ENCODE assay signal across 17 cellular contexts in the genomic region with DNA sequence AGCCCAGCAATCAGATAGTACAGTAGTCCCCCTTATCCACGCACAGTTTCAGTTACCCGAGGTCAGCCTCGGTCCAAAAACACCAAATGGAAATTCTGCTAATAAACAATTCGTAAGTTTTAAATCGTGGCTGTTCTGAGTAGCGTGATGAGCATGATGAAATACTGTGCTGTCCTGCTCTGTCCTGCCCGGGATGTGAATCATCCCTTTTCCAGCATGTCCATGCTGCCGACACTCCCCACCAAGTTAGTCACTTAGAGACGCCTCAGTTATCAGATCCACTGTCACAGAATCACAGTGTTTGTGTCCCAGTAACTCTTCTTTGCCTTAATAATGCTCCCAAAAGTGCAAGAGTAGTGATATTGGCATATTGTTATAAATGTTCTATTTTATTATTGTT.
A peak's percentile ranks its signal among the peaks of the same experiment; 100 is the strongest.
DNase-seq lines count a peak whose midpoint lies in the region; ATAC-seq and TF ChIP-seq lines count a peak whose summit lies in the region.
"Had no signal": no experiment of that assay in that cellular context is flagged by ENCODE, and none has a peak within 500 bp of the region (broad histone marks: within the 10 kb centered on the region; RNA-seq: fewer than 3 reads in every experiment).

No MANE protein-coding gene starts in this region.

- no peak for TF ChIP-seq RAD21 in SK-N-SH (IDR thresholded peaks at IDR 0.05; ENCODE audit: low read length)

- H3K27me3 ChIP-seq in SK-N-SH (ENCODE audit: insufficient read depth), result no peaks in the 10 kb centered on the region
- H3K27me3 ChIP-seq in aorta (ENCODE audit: control insufficient read depth in 1 of 2, insufficient read depth in 2 of 2, low read length in 1 of 2), result no peaks in the 10 kb centered on the region
- no peaks in the 10 kb centered on the region for H3K27me3 ChIP-seq in ascending aorta
- H3K27me3 ChIP-seq: left lung had no signal

- no peaks in the 10 kb centered on the region for H3K27me3 Mint-ChIP-seq in activated naive CD4-positive, alpha-beta T cell treated with anti-CD3 and anti-CD28 coated beads for 36 hours (ENCODE audit: low read depth)
- no peaks in the 10 kb centered on the region for H3K27me3 Mint-ChIP-seq in type B pancreatic cell

- peak overlapping the region; percentile 19; the same call in 1 of the 2 replicates for H3K9ac ChIP-seq in SK-N-SH

- peak in 1 of 2 experiments; percentile 8; a peak in 1 of 4 replicates for TF ChIP-seq EP300 in SK-N-SH (IDR thresholded peaks at IDR 0.05; ENCODE audit: borderline replicate concordance in 1 of 2, low read depth in 1 of 2, low read length in 1 of 2)

- H3K4me3 Mint-ChIP-seq in activated naive CD4-positive, alpha-beta T cell treated with anti-CD3 and anti-CD28 coated beads for 36 hours, result no peak overlapping the region
- no peak overlapping the region for H3K4me3 Mint-ChIP-seq in type B pancreatic cell
- H3K4me3 Mint-ChIP-seq: natural killer cell had no signal

- H3K9me3 ChIP-seq in SK-N-SH (no peaks in the 10 kb centered on the region), aorta (ENCODE audit: control insufficient read depth, low read length) (no peaks in the 10 kb centered on the region), ascending aorta (no peaks in the 10 kb centered on the region)
- H3K9me3 ChIP-seq: Caco-2, left lung had no signal

- POLR2A ChIA-PET in SK-N-SH (lab: Yijun Ruan, JAX), result no interaction called here

- H2AFZ ChIP-seq in SK-N-SH (ENCODE audit: low read depth), result no peak overlapping the region

- H3K4me2 ChIP-seq in SK-N-SH, result peak overlapping the region; percentile 60

- H3K36me3 ChIP-seq in SK-N-SH (replicated peaks in 1 of 2; ENCODE audit: control insufficient read depth in 1 of 2, insufficient read depth in 2 of 2, low read length in 1 of 2) (no peaks in the 10 kb centered on the region), aorta (ENCODE audit: control insufficient read depth in 1 of 2, insufficient read depth in 2 of 2, low read length in 1 of 2) (no peaks in the 10 kb centered on the region), ascending aorta (no peaks in the 10 kb centered on the region)
- H3K36me3 ChIP-seq: left lung had no signal

- CTCF ChIA-PET in activated naive CD4-positive, alpha-beta T cell treated with anti-CD3 and anti-CD28 coated beads for 36 hours (lab: Charles Lee), result no interaction called here
- CTCF ChIA-PET in SK-N-SH (lab: Yijun Ruan, JAX), result interaction anchor here (1.7 kb wide), 1 partner anchor 28 kb away, joined by 4 read pairs; no protein-coding TSS in a partner anchor

- intact Hi-C loops in activated naive CD4-positive, alpha-beta T cell treated with anti-CD3 and anti-CD28 coated beads for 36 hours (cut with micrococcal nuclease), result loop anchor here (5.0 kb wide), 1 partner anchor 62 kb away; a partner anchor contains a TSS
- intact Hi-C loops in aorta (cut with DNase I), result no loop called here
- intact Hi-C loops in ascending aorta (cut with DNase I), result no loop called here

- H3K9me2 ChIP-seq in SK-N-SH, result no peaks in the 10 kb centered on the region

- no peak for ATAC-seq in activated naive CD4-positive, alpha-beta T cell treated with anti-CD3 and anti-CD28 coated beads, Interleukin-2, amount 50 U/mL, for 72 hours
- ATAC-seq in aorta (ENCODE audit: low FRiP score), result no peak
- ATAC-seq: left lung, right cardiac atrium had no signal

- H3K4me3 ChIP-seq in SK-N-SH (ENCODE audit: low read depth in 2 of 2, low read length in 1 of 2) (no peak overlapping the region; a peak in 1 of 4 replicates), fibroblast of the aortic adventitia (ENCODE audit: low read depth, low read length) (no peak overlapping the region), aorta (ENCODE audit: low read length in 2 of 2) (no peak overlapping the region), ascending aorta (no peak overlapping the region)
- H3K4me3 ChIP-seq: left lung had no signal

- no peaks in the 10 kb centered on the region for H3K36me3 Mint-ChIP-seq in activated naive CD4-positive, alpha-beta T cell treated with anti-CD3 and anti-CD28 coated beads for 36 hours (ENCODE audit: low read depth)
- H3K36me3 Mint-ChIP-seq in activated naive CD4-positive, alpha-beta T cell treated with anti-CD3 and anti-CD28 coated beads, Interleukin-2, amount 50 U/mL, for 72 hours, result no peaks in the 10 kb centered on the region
- no peaks in the 10 kb centered on the region for H3K36me3 Mint-ChIP-seq in type B pancreatic cell
- H3K36me3 Mint-ChIP-seq: natural killer cell had no signal

- no peaks in the 10 kb centered on the region for H4K20me1 ChIP-seq in SK-N-SH (ENCODE audit: insufficient read depth)

- no peak for DNase-seq in activated naive CD4-positive, alpha-beta T cell treated with anti-CD3 and anti-CD28 coated beads for 36 hours
- no peak for DNase-seq in activated naive CD4-positive, alpha-beta T cell treated with anti-CD3 and anti-CD28 coated beads, Interleukin-2, amount 50 U/mL, for 72 hours (ENCODE audit: low spot score in 2 of 2)
- DNase-seq in SK-N-SH (no peak), fibroblast of the aortic adventitia (ENCODE audit: low read depth) (peak; percentile 33), type B pancreatic cell (ENCODE audit: extremely low spot score, unreplicated experiment) (no peak), NK-92 (lab: John Stamatoyannopoulos, UW; ENCODE audit: unreplicated experiment) (no peak), aorta (no peak), ascending aorta (ENCODE audit: low spot score in 2 of 2) (no peak)
- DNase-seq: activated CD4-positive, alpha-beta T cell treated with anti-CD3 and anti-CD28 coated beads for 1 hour; activated T-cell treated with anti-CD3 and anti-CD28 coated beads for 4 hours; left lung; MV-4-11; natural killer cell; NCI-H2227 treated with DMSO at 0.1 percent for 48 hours; right cardiac atrium had no signal

- peak overlapping the region; percentile 12 for H3K27ac Mint-ChIP-seq in activated naive CD4-positive, alpha-beta T cell treated with anti-CD3 and anti-CD28 coated beads for 36 hours
- H3K27ac Mint-ChIP-seq in activated naive CD4-positive, alpha-beta T cell treated with anti-CD3 and anti-CD28 coated beads, Interleukin-2, amount 50 U/mL, for 72 hours, result no peak overlapping the region
- peak overlapping the region; percentile 34 for H3K27ac Mint-ChIP-seq in type B pancreatic cell
- H3K27ac Mint-ChIP-seq: natural killer cell had no signal

- WGBS in SK-N-SH (ENCODE audit: low lambda C conversion rate), result 33% methylated on average over 9 of the region's 9 CpGs
- WGBS in aorta, 2 donors, result 80 to 83% methylated on average over 9 of the region's 9 CpGs

- TF ChIP-seq CTCF in SK-N-SH (IDR thresholded peaks at IDR 0.05), result no peak
- TF ChIP-seq CTCF in fibroblast of the aortic adventitia (IDR thresholded peaks at IDR 0.05; ENCODE audit: insufficient read depth, low read length), result no peak
- no peak for TF ChIP-seq CTCF in type B pancreatic cell (conservative IDR thresholded peaks at IDR 0.05)
- no peak for TF ChIP-seq CTCF in ascending aorta (IDR thresholded peaks at IDR 0.05)

- H3K9me3 Mint-ChIP-seq in activated naive CD4-positive, alpha-beta T cell treated with anti-CD3 and anti-CD28 coated beads for 36 hours, result no peaks in the 10 kb centered on the region
- H3K9me3 Mint-ChIP-seq in activated naive CD4-positive, alpha-beta T cell treated with anti-CD3 and anti-CD28 coated beads, Interleukin-2, amount 50 U/mL, for 72 hours, result no peaks in the 10 kb centered on the region
- no peaks in the 10 kb centered on the region for H3K9me3 Mint-ChIP-seq in type B pancreatic cell
- H3K9me3 Mint-ChIP-seq: natural killer cell had no signal

- H3K79me2 ChIP-seq in SK-N-SH (ENCODE audit: insufficient read depth), result no peaks in the 10 kb centered on the region

- no peaks in the 10 kb centered on the region for H3K4me1 Mint-ChIP-seq in activated naive CD4-positive, alpha-beta T cell treated with anti-CD3 and anti-CD28 coated beads for 36 hours (ENCODE audit: low read depth)
- H3K4me1 Mint-ChIP-seq in type B pancreatic cell (ENCODE audit: unreplicated experiment), result no peaks in the 10 kb centered on the region

- no peaks in the 10 kb centered on the region for H3K4me1 ChIP-seq in SK-N-SH (ENCODE audit: control insufficient read depth in 1 of 2, insufficient read depth in 2 of 2, low read depth in 1 of 2, low read length in 1 of 2)
- H3K4me1 ChIP-seq in aorta (ENCODE audit: control insufficient read depth in 1 of 2, insufficient read depth in 2 of 2, low read length in 2 of 2), result no peaks in the 10 kb centered on the region
- peaks cover 0 to 6% of the 10 kb centered on the region in 2 donors for H3K4me1 ChIP-seq in ascending aorta
- H3K4me1 ChIP-seq: Caco-2, left lung had no signal

- H3K27ac ChIP-seq in SK-N-SH (ENCODE audit: low read depth in 2 of 2, low read length in 1 of 2), result peak overlapping the region in 1 of 2 experiments; percentile 59; a peak in 2 of 4 replicates
- H3K27ac ChIP-seq in aorta (ENCODE audit: low read depth in 1 of 2, low read length in 2 of 2), result no peak overlapping the region
- no peak overlapping the region for H3K27ac ChIP-seq in ascending aorta
- H3K27ac ChIP-seq: 22Rv1, left lung had no signal

- peaks cover 6% of the 10 kb centered on the region for H3F3A ChIP-seq in SK-N-SH (replicated peaks; ENCODE audit: insufficient read depth)

TF ChIP-seq in SK-N-SH, 30 proteins besides CTCF, POLR2A, EP300 and RAD21 (continues in another document):
- TF ChIP-seq, protein P1, sequence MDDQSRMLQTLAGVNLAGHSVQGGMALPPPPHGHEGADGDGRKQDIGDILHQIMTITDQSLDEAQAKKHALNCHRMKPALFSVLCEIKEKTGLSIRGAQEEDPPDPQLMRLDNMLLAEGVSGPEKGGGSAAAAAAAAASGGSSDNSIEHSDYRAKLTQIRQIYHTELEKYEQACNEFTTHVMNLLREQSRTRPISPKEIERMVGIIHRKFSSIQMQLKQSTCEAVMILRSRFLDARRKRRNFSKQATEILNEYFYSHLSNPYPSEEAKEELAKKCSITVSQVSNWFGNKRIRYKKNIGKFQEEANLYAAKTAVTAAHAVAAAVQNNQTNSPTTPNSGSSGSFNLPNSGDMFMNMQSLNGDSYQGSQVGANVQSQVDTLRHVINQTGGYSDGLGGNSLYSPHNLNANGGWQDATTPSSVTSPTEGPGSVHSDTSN (IDR thresholded peaks at IDR 0.05), result peak; percentile 54
- peak; percentile 46 for TF ChIP-seq JUND (IDR thresholded peaks at IDR 0.05)
- TF ChIP-seq, protein P2, sequence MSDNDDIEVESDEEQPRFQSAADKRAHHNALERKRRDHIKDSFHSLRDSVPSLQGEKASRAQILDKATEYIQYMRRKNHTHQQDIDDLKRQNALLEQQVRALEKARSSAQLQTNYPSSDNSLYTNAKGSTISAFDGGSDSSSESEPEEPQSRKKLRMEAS (IDR thresholded peaks at IDR 0.05; ENCODE audit: low read depth), result peak; percentile 39; the same call in 1 of the 2 replicates
- no peak for TF ChIP-seq RCOR1 (IDR thresholded peaks at IDR 0.05; ENCODE audit: low read length)
- peak; percentile 41; the same call in 1 of the 2 replicates for TF ChIP-seq FOSL2 (IDR thresholded peaks at IDR 0.05; ENCODE audit: borderline replicate concordance, low read depth)
- peak; percentile 28; the same call in 1 of the 2 replicates for TF ChIP-seq TCF12 (IDR thresholded peaks at IDR 0.05)

Comparison
In these comparisons a context has a peak if more than half of its experiments do, and no peak if none do; other contexts are left out.
1. H3K27ac Mint-ChIP-seq: peak in activated naive CD4-positive, alpha-beta T cell treated with anti-CD3 and anti-CD28 coated beads for 36 hours (single experiment) and type B pancreatic cell (single experiment); none in activated naive CD4-positive, alpha-beta T cell treated with anti-CD3 and anti-CD28 coated beads, Interleukin-2, amount 50 U/mL, for 72 hours (0 of 2).